ENCODE assay signal across 20 cellular contexts in genomic region chrX:27442392-27442791, GRCh38. TPM values are rescaled to one million over a fixed set of nuclear protein-coding genes. Genes with fewer than 3 reads are reported as not detected.
"Had no signal": no experiment of that assay in that cellular context is flagged by ENCODE, and none has a peak within 500 bp of the region (broad histone marks: within the 10 kb centered on the region; RNA-seq: fewer than 3 reads in every experiment).

No MANE protein-coding gene starts in this region.

RNA-seq across cellular contexts. Expression of gene PPP4R3C, which starts 20.7 kb away (rescaled TPM):
- total RNA-seq: dermis microvascular lymphatic vessel endothelial cell; esophagus mucosa; fibroblast of lung; fibroblast of villous mesenchyme; gastrocnemius medialis; heart right ventricle; left lobe of liver; lower leg skin; mammary epithelial cell; mucosa of descending colon; naive thymus-derived CD8-positive, alpha-beta T cell; osteocyte; pulmonary artery endothelial cell; sciatic nerve; skeletal muscle tissue; spleen; temporal lobe; upper lobe of left lung; uterus had no signal
- polyA plus RNA-seq: fibroblast of lung; heart right ventricle; mammary epithelial cell; naive thymus-derived CD8-positive, alpha-beta T cell; neural cell; spleen had no signal
